14 cellular contexts compared by ENCODE assay signal in the genomic region with DNA sequence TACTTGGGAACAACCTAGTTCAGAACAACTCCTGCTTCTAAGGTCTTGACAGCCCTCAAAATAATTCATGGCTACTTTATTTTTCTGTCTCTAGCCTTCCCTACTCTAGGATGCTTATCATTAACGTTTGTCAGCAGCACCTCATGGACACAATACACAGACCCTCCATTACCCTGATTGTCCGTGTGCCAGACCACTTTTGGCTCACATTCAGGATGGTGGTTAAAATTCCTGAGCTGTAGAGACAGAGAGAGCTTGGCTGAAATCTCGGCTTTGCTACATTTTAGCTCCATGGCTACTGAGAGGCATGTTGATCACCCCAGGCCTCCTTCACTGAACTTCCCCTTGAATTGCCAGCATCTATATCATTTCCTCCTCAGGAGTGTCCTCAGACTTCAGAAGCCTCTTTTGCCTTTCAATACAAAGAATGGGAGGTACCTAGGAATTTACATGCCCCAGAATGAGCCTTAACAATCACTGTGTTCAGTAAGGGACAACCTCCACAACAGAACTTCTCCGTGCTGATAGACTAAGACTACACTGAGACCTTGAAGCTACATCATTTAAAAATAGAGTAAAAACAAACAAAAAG.
"Had no signal": no experiment of that assay in that cellular context is flagged by ENCODE, and none has a peak within 500 bp of the region (broad histone marks: within the 10 kb centered on the region; RNA-seq: fewer than 3 reads in every experiment).

No MANE protein-coding gene starts in this region.

- DNase-seq: activated CD4-positive, alpha-beta T cell treated with anti-CD3 and anti-CD28 coated beads for 48 hours; activated naive CD4-positive, alpha-beta T cell; activated naive CD8-positive, alpha-beta T cell treated with anti-CD3 and anti-CD28 coated beads, Interleukin-2, amount 50 U/mL, for 24 hours; effector memory CD4-positive, alpha-beta T cell; hippocampal formation; kidney; left ventricle myocardium inferior; nephron progenitor cell; stimulated activated CD4-positive, alpha-beta T cell treated with anti-CD3 and anti-CD28 coated beads, Interleukin-4, amount 100 ng/mL, for 1 hour; stimulated activated CD8-positive, alpha-beta memory T cell treated with anti-CD3 and anti-CD28 coated beads, Interleukin-4, amount 100 ng/mL, for 48 hours; stimulated activated naive CD8-positive, alpha-beta T cell treated with anti-CD3 and anti-CD28 coated beads, Interleukin-15, Interleukin-2, amounts not matched to agents 100 U/mL and 50 U/mL, for 24 hours had no signal

- H3K4me1 ChIP-seq: left ventricle myocardium inferior, suprapubic skin had no signal

- ATAC-seq: activated naive CD8-positive, alpha-beta T cell treated with anti-CD3 and anti-CD28 coated beads, Interleukin-2, amount 50 U/mL, for 24 hours; stimulated activated naive CD8-positive, alpha-beta T cell treated with anti-CD3 and anti-CD28 coated beads, Interleukin-15, Interleukin-2, amounts not matched to agents 100 U/mL and 50 U/mL, for 24 hours had no signal

- H3K27me3 ChIP-seq: suprapubic skin had no signal

- H3K4me3 ChIP-seq: left ventricle myocardium inferior, suprapubic skin had no signal

- H3K9me3 ChIP-seq: left ventricle myocardium inferior, suprapubic skin had no signal

- H3K27ac ChIP-seq: epithelial cell of prostate, left ventricle myocardium inferior, suprapubic skin had no signal

- FAIRE-seq: astrocyte, kidney had no signal

- H3K36me3 ChIP-seq: left ventricle myocardium inferior, suprapubic skin had no signal
